Comparison of ENCODE assay signal across 7 cellular contexts in the genomic region with DNA sequence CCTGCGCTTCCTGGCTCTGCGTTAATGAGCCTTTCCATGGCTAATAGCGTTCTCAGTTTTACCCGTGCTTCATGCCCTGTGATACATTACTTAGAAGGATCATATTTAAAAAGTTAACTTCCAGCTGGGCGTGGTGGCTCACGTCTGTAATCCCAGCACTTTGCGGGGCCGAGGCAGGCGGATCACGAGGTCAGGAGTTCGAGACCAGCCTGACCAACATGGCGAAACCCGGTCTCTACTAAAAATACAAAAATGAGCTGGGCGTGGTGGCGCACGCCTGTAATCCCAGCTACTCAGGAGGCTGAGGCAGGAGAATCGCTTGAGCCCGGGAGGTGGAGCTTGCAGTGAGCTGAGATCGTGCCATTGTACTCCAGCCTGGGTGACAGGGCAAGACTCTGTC. TPM values are rescaled to one million over a fixed set of nuclear protein-coding genes. Genes with fewer than 3 reads are reported as not detected.
A peak's percentile ranks its signal among the peaks of the same experiment; 100 is the strongest.
DNase-seq lines count a peak whose midpoint lies in the region; ATAC-seq and TF ChIP-seq lines count a peak whose summit lies in the region.
"Not testable (repeated sequence)": the region's sequence is repeated elsewhere in the genome, so short reads cannot be mapped to it uniquely, and the experiment has no call there.

No MANE protein-coding gene starts in this region.

- H3K4me3 Mint-ChIP-seq in CD4-positive, alpha-beta memory T cell; activated T-cell treated with anti-CD3 and anti-CD28 coated beads, Interleukin-2, amount 50 U/mL, for 72 hours; MCF 10A (ENCODE audit: unreplicated experiment): not testable (repeated sequence)

- TF ChIP-seq EP300 in suprapubic skin (IDR thresholded peaks at IDR 0.05) = not testable (repeated sequence)

- peak overlapping the region in 4 of 7 donors; percentile 32 to 80 (median 66) for H3K27ac Mint-ChIP-seq in CD4-positive, alpha-beta memory T cell
- peak overlapping the region; percentile 35 for H3K27ac Mint-ChIP-seq in activated T-cell treated with anti-CD3 and anti-CD28 coated beads, Interleukin-2, amount 50 U/mL, for 72 hours
- peak overlapping the region; percentile 86 for H3K27ac Mint-ChIP-seq in MCF 10A (ENCODE audit: low read depth, unreplicated experiment)

- not testable (repeated sequence) for TF ChIP-seq CTCF in MCF 10A (IDR thresholded peaks at IDR 0.05; ENCODE audit: unreplicated experiment); esophagus squamous epithelium (IDR thresholded peaks at IDR 0.05); right atrium auricular region (IDR thresholded peaks at IDR 0.05); psoas muscle (IDR thresholded peaks at IDR 0.05); suprapubic skin (IDR thresholded peaks at IDR 0.05)

- not testable (repeated sequence) for H3K9me3 ChIP-seq in CD4-positive, alpha-beta memory T cell (ENCODE audit: control insufficient read depth in 1 of 2, low read length in 2 of 2); esophagus squamous epithelium; right atrium auricular region; psoas muscle; suprapubic skin

- intact Hi-C loops in CD4-positive, alpha-beta memory T cell (cut with micrococcal nuclease) = loop anchor here (1.0 kb wide), 4 partner anchors 40 to 550 kb away; partner anchors contain the start of gene SUN1
- intact Hi-C loops in MCF 10A (cut with micrococcal nuclease) = loop anchor here (1.0 to 10.0 kb wide), 2 partner anchors 86 to 548 kb away; no protein-coding TSS in a partner anchor
- intact Hi-C loops in esophagus squamous epithelium (cut with DNase I) = loop anchor here (5.0 kb wide), 1 partner anchor 85 kb away; no protein-coding TSS in a partner anchor
- intact Hi-C loops in psoas muscle (cut with DNase I) = loop anchor here (1.0 to 10.0 kb wide), 4 partner anchors 35 to 548 kb away; no protein-coding TSS in a partner anchor

- peaks cover 25% of the 10 kb centered on the region for H3K36me3 ChIP-seq in CD4-positive, alpha-beta memory T cell (ENCODE audit: insufficient read depth, low read length)
- H3K36me3 ChIP-seq in esophagus squamous epithelium (peaks cover 6 to 49% (median 16%) of the 10 kb centered on the region in 3 donors), right atrium auricular region (peaks cover 35% of the 10 kb centered on the region), psoas muscle (ENCODE audit: insufficient read depth in 1 of 2, low read depth in 1 of 2) (peaks cover 2 to 70% of the 10 kb centered on the region in 2 donors), suprapubic skin (peaks cover 42% of the 10 kb centered on the region)

- POLR2A ChIA-PET in CD4-positive, alpha-beta memory T cell (lab: Charles Lee; ENCODE audit: partially characterized antibody) = interaction anchor here (1.6 to 2.4 kb wide), 3 partner anchors 41 to 56 kb away, joined by 7 read pairs; partner anchors contain the start of gene SUN1
- POLR2A ChIA-PET in MCF 10A (lab: Yijun Ruan, JAX) = interaction anchor here (0.6 to 2.5 kb wide), 9 partner anchors 36 to 105 kb away, joined by 3 to 31 read pairs (median 11); partner anchors contain the start of gene SUN1

- peaks cover 10 to 13% (median 10%) of the 10 kb centered on the region in 4 donors for H3K4me1 Mint-ChIP-seq in CD4-positive, alpha-beta memory T cell
- peaks cover 18% of the 10 kb centered on the region for H3K4me1 Mint-ChIP-seq in activated T-cell treated with anti-CD3 and anti-CD28 coated beads, Interleukin-2, amount 50 U/mL, for 72 hours (ENCODE audit: low read depth)
- H3K4me1 Mint-ChIP-seq in MCF 10A (ENCODE audit: insufficient read depth, unreplicated experiment) = not testable (repeated sequence)

- WGBS in esophagus squamous epithelium, 2 donors = 82 to 88% methylated on average over 17 to 19 of the region's 19 CpGs
- WGBS in psoas muscle, 3 donors = 73 to 82% (median 80%) methylated on average over 19 of the region's 19 CpGs
- WGBS in suprapubic skin = 89% methylated on average over 19 of the region's 19 CpGs

- not testable (repeated sequence) for H3K27ac ChIP-seq in CD4-positive, alpha-beta memory T cell (ENCODE audit: low read depth, low read length)
- H3K27ac ChIP-seq in esophagus squamous epithelium (peak overlapping the region in 3 of 4 donors; percentile 66 to 90 (median 70)), right atrium auricular region (peak overlapping the region; percentile 57 to 71), psoas muscle (peak overlapping the region; percentile 71), suprapubic skin (peak overlapping the region; percentile 16)

- H3K9me3 Mint-ChIP-seq in CD4-positive, alpha-beta memory T cell; activated T-cell treated with anti-CD3 and anti-CD28 coated beads, Interleukin-2, amount 50 U/mL, for 72 hours; MCF 10A (ENCODE audit: unreplicated experiment): not testable (repeated sequence)

- not testable (repeated sequence) for DNase-seq in CD4-positive, alpha-beta memory T cell; activated T-cell treated with anti-CD3 and anti-CD28 coated beads, Interleukin-2, amount 50 U/mL, for 72 hours; MCF 10A (ENCODE audit: unreplicated experiment); esophagus squamous epithelium (lab: John Stamatoyannopoulos, UW); right atrium auricular region (ENCODE audit: low spot score); psoas muscle; suprapubic skin (ENCODE audit: low spot score in 2 of 2)

- not testable (repeated sequence) for TF ChIP-seq POLR2A in esophagus squamous epithelium (IDR thresholded peaks at IDR 0.05); suprapubic skin (IDR thresholded peaks at IDR 0.05)

- peaks cover 19% of the 10 kb centered on the region for H3K4me1 ChIP-seq in CD4-positive, alpha-beta memory T cell (ENCODE audit: insufficient read depth, low read length)
- peaks cover 13 to 43% (median 20%) of the 10 kb centered on the region in 3 donors for H3K4me1 ChIP-seq in esophagus squamous epithelium
- H3K4me1 ChIP-seq in right atrium auricular region = peaks cover 0 to 49% of the 10 kb centered on the region in 2 donors
- H3K4me1 ChIP-seq in psoas muscle = peaks cover 19% of the 10 kb centered on the region
- peaks cover 45% of the 10 kb centered on the region for H3K4me1 ChIP-seq in suprapubic skin

- not testable (repeated sequence) for H3K27me3 ChIP-seq in CD4-positive, alpha-beta memory T cell (ENCODE audit: insufficient read depth, low read length); esophagus squamous epithelium; right atrium auricular region; psoas muscle (ENCODE audit: insufficient read depth in 3 of 3, low read length in 2 of 3); suprapubic skin

- CTCF ChIA-PET in CD4-positive, alpha-beta memory T cell (lab: Charles Lee; ENCODE audit: partially characterized antibody) = interaction anchor here (0.8 to 5.1 kb wide), 12 partner anchors 9 to 551 kb away, joined by 3 to 115 read pairs (median 6); partner anchors contain the start of gene SUN1
- CTCF ChIA-PET in MCF 10A (lab: Yijun Ruan, JAX) = interaction anchor here (0.6 to 4.3 kb wide), 13 partner anchors 9 to 567 kb away, joined by 3 to 96 read pairs (median 7); no protein-coding TSS in a partner anchor

- BruUV-seq in MCF 10A (replicated peaks; lab: Mats Ljungman, UMichigan) = not testable (repeated sequence)

- not testable (repeated sequence) for H3K4me3 ChIP-seq in CD4-positive, alpha-beta memory T cell (ENCODE audit: low read length in 2 of 2); esophagus squamous epithelium; right atrium auricular region; psoas muscle; suprapubic skin

- ATAC-seq in activated T-cell treated with anti-CD3 and anti-CD28 coated beads, Interleukin-2, amount 50 U/mL, for 72 hours (replicated peaks in 1 of 2); psoas muscle: not testable (repeated sequence)

- H3K36me3 Mint-ChIP-seq in CD4-positive, alpha-beta memory T cell = peaks cover 13 to 36% of the 10 kb centered on the region in 2 donors
- H3K36me3 Mint-ChIP-seq in activated T-cell treated with anti-CD3 and anti-CD28 coated beads, Interleukin-2, amount 50 U/mL, for 72 hours (ENCODE audit: insufficient read depth in 2 of 2) = not testable (repeated sequence)
- H3K36me3 Mint-ChIP-seq in MCF 10A (ENCODE audit: insufficient read depth, unreplicated experiment) = peaks cover 64% of the 10 kb centered on the region

- not testable (repeated sequence) for H3K27me3 Mint-ChIP-seq in CD4-positive, alpha-beta memory T cell; activated T-cell treated with anti-CD3 and anti-CD28 coated beads, Interleukin-2, amount 50 U/mL, for 72 hours (ENCODE audit: low read depth); MCF 10A (ENCODE audit: insufficient read depth, unreplicated experiment)

RNA-seq across cellular contexts. Expression of gene GET4, which starts 3.7 kb away (rescaled TPM):
- 10 to 100 TPM; 47.4 to 51.6 TPM for total RNA-seq in CD4-positive, alpha-beta memory T cell
- polyA plus RNA-seq in CD4-positive, alpha-beta memory T cell = 10 to 100 TPM; 22.0 to 28.7 TPM
- total RNA-seq in activated T-cell treated with anti-CD3 and anti-CD28 coated beads, Interleukin-2, amount 50 U/mL, for 72 hours = 10 to 100 TPM; 33.8 to 34.9 TPM
- total RNA-seq in MCF 10A (2022) (32.6 and 43.9 TPM in 2 replicates), esophagus squamous epithelium (10 to 100 TPM; 22.3 to 29.6 (median 27.8) TPM), right atrium auricular region (10 to 100 TPM; 16.1 to 19.7 TPM), psoas muscle (10 to 100 TPM; 27.3 to 42.3 (median 29.1) TPM), suprapubic skin (10 to 100 TPM; 27.7 to 58.2 (median 47.8) TPM)
- 10 to 100 TPM; 36.8 to 51.1 (median 48.3) TPM for polyA plus RNA-seq in psoas muscle

RNA-seq across cellular contexts. Expression of gene SUN1, which starts 40.4 kb away (rescaled TPM):
- total RNA-seq in CD4-positive, alpha-beta memory T cell = 100 to 1,000 TPM; 198 to 210 TPM
- polyA plus RNA-seq in CD4-positive, alpha-beta memory T cell = 10 to 100 TPM; 53.7 to 63.3 TPM
- 10 to 100 TPM; 77.9 to 84.4 TPM for total RNA-seq in activated T-cell treated with anti-CD3 and anti-CD28 coated beads, Interleukin-2, amount 50 U/mL, for 72 hours
- total RNA-seq in MCF 10A (2022) (126 and 132 TPM in 2 replicates), esophagus squamous epithelium (100 to 1,000 TPM in 3 of 4 donors, 10 to 100 TPM in 1; 78.0 to 113 (median 105) TPM), right atrium auricular region (10 to 100 TPM; 84.4 to 97.5 TPM), psoas muscle (100 to 1,000 TPM; 125 to 144 (median 137) TPM), suprapubic skin (100 to 1,000 TPM; 225 to 475 (median 263) TPM)
- 100 to 1,000 TPM in 1 of 3 donors, 10 to 100 TPM in 2; 52.5 to 159 (median 64.6) TPM for polyA plus RNA-seq in psoas muscle

Comparison
In these comparisons a context has a peak if more than half of its experiments do, and no peak if none do; other contexts are left out.
1. H3K27ac Mint-ChIP-seq: peak in every context shown above with its lines; median percentile 86 in MCF 10A; 66 in CD4-positive, alpha-beta memory T cell; 35 in activated T-cell treated with anti-CD3 and anti-CD28 coated beads, Interleukin-2, amount 50 U/mL, for 72 hours.